In the genomic region with DNA sequence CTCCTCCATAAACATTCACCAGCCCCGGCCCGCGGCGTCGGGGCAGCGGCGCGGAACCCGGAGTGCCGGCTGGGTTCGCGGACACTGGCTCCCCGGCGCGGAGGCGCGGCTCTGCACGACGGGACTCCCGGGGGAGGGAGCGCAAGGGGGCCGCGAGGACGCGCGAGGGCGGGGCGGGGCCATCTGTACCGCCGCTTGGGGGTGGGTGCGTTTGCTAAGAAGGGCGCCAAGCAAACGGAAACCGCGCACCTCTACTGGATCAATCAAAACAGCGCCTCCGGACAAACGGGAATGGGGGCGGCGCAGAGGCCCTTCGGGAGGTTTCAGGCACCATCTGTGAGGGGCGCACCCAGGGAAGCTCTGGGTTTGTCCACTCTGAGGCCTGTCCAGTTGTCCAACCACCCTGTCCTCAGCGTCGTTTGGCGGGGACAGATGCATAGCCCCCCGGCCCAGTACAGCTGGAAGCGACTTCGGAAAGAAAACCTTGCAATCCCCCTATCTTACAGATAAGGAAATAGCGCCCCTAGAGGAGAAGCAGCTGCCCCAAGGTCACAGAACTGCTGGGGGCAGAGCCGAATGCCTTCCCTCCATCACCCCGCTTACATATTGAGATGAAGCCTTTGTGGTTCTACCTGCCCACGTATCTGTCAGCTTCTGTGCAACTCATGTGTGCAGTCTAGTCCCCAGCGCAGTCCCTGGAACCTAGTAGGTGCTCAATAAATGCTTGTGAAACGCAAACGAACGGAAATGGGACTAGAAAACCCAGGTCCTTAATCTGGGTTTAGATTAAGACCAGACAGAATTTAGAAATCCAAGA, we compare ENCODE assay signal across 1 cellular context.
A peak's percentile ranks its signal among the peaks of the same experiment; 100 is the strongest.
TF ChIP-seq lines count a peak whose summit lies in the region.

No MANE protein-coding gene starts in this region.

TF ChIP-seq in K562, 482 proteins besides CTCF, POLR2A, EP300 and RAD21:
- peak; percentile 20; the same call in 1 of the 2 replicates for TF ChIP-seq VEZF1 (CRISPR knock-in tag; IDR thresholded peaks at IDR 0.05)
- TF ChIP-seq SMARCE1 (IDR thresholded peaks at IDR 0.05) = 0 out of 2 replicates have a peak, but pooled peaks have one; percentile 53
- TF ChIP-seq E2F6 (IDR thresholded peaks at IDR 0.05; ENCODE audit: borderline replicate concordance in 1 of 2, extremely low read depth in 1 of 2, insufficient read depth in 1 of 2, insufficient read length in 1 of 2, low read depth in 1 of 2, low read length in 1 of 2, poor library complexity in 1 of 2, severe bottlenecking in 1 of 2) = peak in 1 of 2 experiments; percentile 15
- no peak for TF ChIP-seq POLR2G (IDR thresholded peaks at IDR 0.05; ENCODE audit: low read depth, low read length)
- TF ChIP-seq KLF16 (IDR thresholded peaks at IDR 0.05) = peak; percentile 6; the same call in 1 of the 2 replicates
- 0 out of 4 replicates have a peak, but pooled peaks of 1 of the 2 experiments have one; percentile 37 for TF ChIP-seq MAZ (CRISPR knock-in tag; conservative IDR thresholded peaks at IDR 0.05 in 1 of 2, IDR thresholded peaks at IDR 0.05 in 1 of 2)
- TF ChIP-seq, protein P1, sequence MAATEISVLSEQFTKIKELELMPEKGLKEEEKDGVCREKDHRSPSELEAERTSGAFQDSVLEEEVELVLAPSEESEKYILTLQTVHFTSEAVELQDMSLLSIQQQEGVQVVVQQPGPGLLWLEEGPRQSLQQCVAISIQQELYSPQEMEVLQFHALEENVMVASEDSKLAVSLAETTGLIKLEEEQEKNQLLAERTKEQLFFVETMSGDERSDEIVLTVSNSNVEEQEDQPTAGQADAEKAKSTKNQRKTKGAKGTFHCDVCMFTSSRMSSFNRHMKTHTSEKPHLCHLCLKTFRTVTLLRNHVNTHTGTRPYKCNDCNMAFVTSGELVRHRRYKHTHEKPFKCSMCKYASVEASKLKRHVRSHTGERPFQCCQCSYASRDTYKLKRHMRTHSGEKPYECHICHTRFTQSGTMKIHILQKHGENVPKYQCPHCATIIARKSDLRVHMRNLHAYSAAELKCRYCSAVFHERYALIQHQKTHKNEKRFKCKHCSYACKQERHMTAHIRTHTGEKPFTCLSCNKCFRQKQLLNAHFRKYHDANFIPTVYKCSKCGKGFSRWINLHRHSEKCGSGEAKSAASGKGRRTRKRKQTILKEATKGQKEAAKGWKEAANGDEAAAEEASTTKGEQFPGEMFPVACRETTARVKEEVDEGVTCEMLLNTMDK (IDR thresholded peaks at IDR 0.05; ENCODE audit: borderline replicate concordance, insufficient read depth, low read depth, low read length, poor library complexity, severe bottlenecking) = peak; percentile 31
- TF ChIP-seq SRSF7 (optimal IDR thresholded peaks at IDR 0.05; ENCODE audit: low read depth, low read length) = no peak
- TF ChIP-seq MEF2D (tag; conservative IDR thresholded peaks at IDR 0.05; ENCODE audit: low read depth) = no peak
- peak; percentile 84 for TF ChIP-seq ESRRA (IDR thresholded peaks at IDR 0.05; ENCODE audit: borderline replicate concordance, low read depth)
